ENCODE assay signal across 27 cellular contexts in the genomic region with DNA sequence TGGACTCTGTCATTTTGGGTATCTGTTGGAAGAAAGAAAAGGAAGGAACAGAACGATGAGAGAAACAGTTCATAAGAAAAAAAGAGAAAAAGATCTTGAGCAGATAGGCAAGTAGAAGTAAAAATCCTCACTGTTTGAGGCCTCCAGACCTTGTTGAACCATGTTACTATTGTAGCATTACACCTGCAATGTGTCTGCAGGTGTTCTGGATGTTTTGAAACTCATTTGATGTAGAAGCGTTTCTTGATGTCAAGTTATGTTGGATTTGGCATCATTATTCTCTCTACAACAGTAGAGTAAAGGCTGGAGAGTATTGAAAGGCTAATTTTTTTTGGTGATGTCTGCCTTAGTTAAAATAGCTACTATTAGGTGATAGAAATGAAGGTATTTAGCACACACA.
DNase-seq lines count a peak whose midpoint lies in the region; ATAC-seq and TF ChIP-seq lines count a peak whose summit lies in the region.
"Had no signal": no experiment of that assay in that cellular context is flagged by ENCODE, and none has a peak within 500 bp of the region (broad histone marks: within the 10 kb centered on the region; RNA-seq: fewer than 3 reads in every experiment).

No MANE protein-coding gene starts in this region.

- H3K9ac ChIP-seq in MM.1S (ENCODE audit: low read length) = peak overlapping the region; percentile 56

- H2AFZ ChIP-seq in MM.1S (ENCODE audit: low read length) (no peak overlapping the region), osteoblast (ENCODE audit: low read length) (no peak overlapping the region)

- TF ChIP-seq CTCF in MM.1S (IDR thresholded peaks at IDR 0.05; ENCODE audit: low read length) (no peak), osteoblast (IDR thresholded peaks at IDR 0.05; ENCODE audit: extremely low read depth, low read depth, low read length) (no peak)

- H3F3A ChIP-seq in MM.1S (ENCODE audit: insufficient read depth, low read length) = peaks cover 49% of the 10 kb centered on the region

- peak overlapping the region in 6 of 9 donors; percentile 3 to 71 (median 20) for H3K27ac Mint-ChIP-seq in naive thymus-derived CD4-positive, alpha-beta T cell
- H3K27ac Mint-ChIP-seq: activated CD4-positive, alpha-beta T cell treated with anti-CD3 and anti-CD28 coated beads, Interleukin-2, amount 10 ng/mL, durations not matched to agents 7 days and 5 days; activated T-cell treated with anti-CD3 and anti-CD28 coated beads, Interleukin-2, amount 50 U/mL, for 72 hours had no signal

- H3K79me2 ChIP-seq in MM.1S (ENCODE audit: low read length) (peaks cover 88% of the 10 kb centered on the region), osteoblast (ENCODE audit: insufficient read depth, low read length) (no peaks in the 10 kb centered on the region)

- intact Hi-C loops in naive thymus-derived CD4-positive, alpha-beta T cell (cut with micrococcal nuclease) = loop anchor here in 1 of 2 donors (2.0 kb wide), 1 partner anchor 17 kb away; no protein-coding TSS in a partner anchor

- DNase-seq in MM.1S (peak; percentile 68), osteoblast (ENCODE audit: insufficient read length, low spot score, missing footprints) (no peak), H4 (ENCODE audit: low spot score) (no peak), NCI-H2029 treated with DMSO at 0.1 percent for 48 hours (lab: John Stamatoyannopoulos, UW) (no peak)
- no peak for DNase-seq in naive thymus-derived CD4-positive, alpha-beta T cell
- no peak for DNase-seq in effector CD8-positive, alpha-beta T cell (lab: John Stamatoyannopoulos, UW)
- DNase-seq: activated CD4-positive, alpha-beta T cell treated with anti-CD3 and anti-CD28 coated beads, Interleukin-2, amount 10 ng/mL, durations not matched to agents 7 days and 5 days; activated naive CD4-positive, alpha-beta T cell; activated T-cell treated with anti-CD3 and anti-CD28 coated beads, Interleukin-2, amount 50 U/mL, for 72 hours; C1 segment of cervical spinal cord; cerebellar nuclear complex; DMS79; dorsolateral prefrontal cortex; GF-D8; hypothalamus; mesendoderm; NCI-H1048; NCI-H2029; NCI-H526 treated with DMSO at 0.1 percent for 48 hours; nucleus accumbens; SJCRH30; stimulated activated CD4-positive, alpha-beta T cell treated with anti-CD3 and anti-CD28 coated beads, Interleukin-15, amount 100 ng/mL, for 24 hours; stimulated activated naive CD4-positive, alpha-beta T cell had no signal

- peak overlapping the region in 4 of 10 donors; percentile 15 to 33 (median 24) for H3K4me3 Mint-ChIP-seq in naive thymus-derived CD4-positive, alpha-beta T cell
- H3K4me3 Mint-ChIP-seq: activated CD4-positive, alpha-beta T cell treated with anti-CD3 and anti-CD28 coated beads, Interleukin-2, amount 10 ng/mL, durations not matched to agents 7 days and 5 days; activated T-cell treated with anti-CD3 and anti-CD28 coated beads, Interleukin-2, amount 50 U/mL, for 72 hours had no signal

- H4K20me1 ChIP-seq in MM.1S (ENCODE audit: insufficient read depth, low read length) (no peaks in the 10 kb centered on the region), osteoblast (ENCODE audit: insufficient read depth, low read length) (no peaks in the 10 kb centered on the region)

- peak overlapping the region; percentile 90 for H3K27ac ChIP-seq in MM.1S (ENCODE audit: low read length)
- H3K27ac ChIP-seq in naive thymus-derived CD4-positive, alpha-beta T cell (ENCODE audit: low read depth, low read length) = no peak overlapping the region
- H3K27ac ChIP-seq in osteoblast (ENCODE audit: low read depth, low read length) = no peak overlapping the region
- H3K27ac ChIP-seq: dorsolateral prefrontal cortex, gastroesophageal sphincter, SJCRH30, suprapubic skin had no signal

- H3K4me3 ChIP-seq in MM.1S (ENCODE audit: low read length) (no peak overlapping the region), osteoblast (ENCODE audit: insufficient read depth, low read length) (no peak overlapping the region)
- no peak overlapping the region for H3K4me3 ChIP-seq in naive thymus-derived CD4-positive, alpha-beta T cell (ENCODE audit: low read length)
- H3K4me3 ChIP-seq: dorsolateral prefrontal cortex, gastroesophageal sphincter, SJCRH30, suprapubic skin had no signal

- no peaks in the 10 kb centered on the region for H3K27me3 ChIP-seq in MM.1S (replicated peaks; ENCODE audit: insufficient read depth, low read length)
- no peaks in the 10 kb centered on the region for H3K27me3 ChIP-seq in naive thymus-derived CD4-positive, alpha-beta T cell (ENCODE audit: control insufficient read depth in 2 of 2, insufficient read depth in 2 of 2, low read length in 2 of 2)
- no peaks in the 10 kb centered on the region for H3K27me3 ChIP-seq in osteoblast (ENCODE audit: insufficient read depth, low read length)
- H3K27me3 ChIP-seq: dorsolateral prefrontal cortex, gastroesophageal sphincter, SJCRH30, suprapubic skin had no signal

- no peaks in the 10 kb centered on the region for H3K9me2 ChIP-seq in MM.1S (replicated peaks; ENCODE audit: insufficient read depth, low read length)

- POLR2A ChIA-PET in naive thymus-derived CD4-positive, alpha-beta T cell (lab: Charles Lee) = no interaction called here

- no peaks in the 10 kb centered on the region for H3K27me3 Mint-ChIP-seq in naive thymus-derived CD4-positive, alpha-beta T cell
- H3K27me3 Mint-ChIP-seq: activated CD4-positive, alpha-beta T cell treated with anti-CD3 and anti-CD28 coated beads, Interleukin-2, amount 10 ng/mL, durations not matched to agents 7 days and 5 days had no signal

- peak; percentile 31 for ATAC-seq in GM18868 (IDR thresholded peaks at IDR 0.05; ENCODE audit: unreplicated experiment)
- peak; percentile 17 for ATAC-seq in HG02623 (IDR thresholded peaks at IDR 0.05; ENCODE audit: unreplicated experiment)
- no peak for ATAC-seq in naive thymus-derived CD4-positive, alpha-beta T cell
- ATAC-seq: activated T-cell treated with anti-CD3 and anti-CD28 coated beads, Interleukin-2, amount 50 U/mL, for 72 hours; gastroesophageal sphincter had no signal

- peaks cover 0 to 1% (median 0%) of the 10 kb centered on the region in 11 donors for H3K9me3 Mint-ChIP-seq in naive thymus-derived CD4-positive, alpha-beta T cell
- H3K9me3 Mint-ChIP-seq: activated CD4-positive, alpha-beta T cell treated with anti-CD3 and anti-CD28 coated beads, Interleukin-2, amount 10 ng/mL, durations not matched to agents 7 days and 5 days; activated T-cell treated with anti-CD3 and anti-CD28 coated beads, Interleukin-2, amount 50 U/mL, for 72 hours had no signal

- H3K9me3 ChIP-seq in MM.1S (replicated peaks; ENCODE audit: insufficient read depth, low read length) (no peaks in the 10 kb centered on the region), osteoblast (ENCODE audit: low read depth, low read length) (no peaks in the 10 kb centered on the region)
- H3K9me3 ChIP-seq in naive thymus-derived CD4-positive, alpha-beta T cell (ENCODE audit: control insufficient read depth in 2 of 3, low read length in 3 of 3) = no peaks in the 10 kb centered on the region
- H3K9me3 ChIP-seq: gastroesophageal sphincter, SJCRH30, suprapubic skin had no signal

- H3K4me1 Mint-ChIP-seq in naive thymus-derived CD4-positive, alpha-beta T cell = peaks cover 13 to 57% (median 39%) of the 10 kb centered on the region in 7 donors

- peak overlapping the region; percentile 53 for H3K4me2 ChIP-seq in MM.1S (ENCODE audit: low read depth, low read length)
- H3K4me2 ChIP-seq in osteoblast (ENCODE audit: insufficient read depth, low read length) = no peak overlapping the region

- H3K36me3 ChIP-seq in MM.1S (replicated peaks; ENCODE audit: insufficient read depth, low read length) (no peaks in the 10 kb centered on the region), osteoblast (ENCODE audit: insufficient read depth, low read length) (no peaks in the 10 kb centered on the region)
- H3K36me3 ChIP-seq in naive thymus-derived CD4-positive, alpha-beta T cell (ENCODE audit: control insufficient read depth in 2 of 3, insufficient read depth in 3 of 3, low read length in 3 of 3) = no peaks in the 10 kb centered on the region
- H3K36me3 ChIP-seq: gastroesophageal sphincter, SJCRH30, suprapubic skin had no signal

- peaks cover 79% of the 10 kb centered on the region for H3K4me1 ChIP-seq in MM.1S (ENCODE audit: low read length)
- H3K4me1 ChIP-seq in naive thymus-derived CD4-positive, alpha-beta T cell (ENCODE audit: control insufficient read depth in 2 of 2, insufficient read depth in 2 of 2, low read length in 2 of 2) = no peaks in the 10 kb centered on the region
- H3K4me1 ChIP-seq in osteoblast (ENCODE audit: insufficient read depth, low read length) = peaks cover 5% of the 10 kb centered on the region
- H3K4me1 ChIP-seq: SJCRH30 had no signal

- CTCF ChIA-PET in naive thymus-derived CD4-positive, alpha-beta T cell (lab: Charles Lee) = no interaction called here

- peaks cover 0 to 4% (median 0%) of the 10 kb centered on the region in 5 donors for H3K36me3 Mint-ChIP-seq in naive thymus-derived CD4-positive, alpha-beta T cell
